Comparison of ENCODE assay signal across 14 cellular contexts in the genomic region with DNA sequence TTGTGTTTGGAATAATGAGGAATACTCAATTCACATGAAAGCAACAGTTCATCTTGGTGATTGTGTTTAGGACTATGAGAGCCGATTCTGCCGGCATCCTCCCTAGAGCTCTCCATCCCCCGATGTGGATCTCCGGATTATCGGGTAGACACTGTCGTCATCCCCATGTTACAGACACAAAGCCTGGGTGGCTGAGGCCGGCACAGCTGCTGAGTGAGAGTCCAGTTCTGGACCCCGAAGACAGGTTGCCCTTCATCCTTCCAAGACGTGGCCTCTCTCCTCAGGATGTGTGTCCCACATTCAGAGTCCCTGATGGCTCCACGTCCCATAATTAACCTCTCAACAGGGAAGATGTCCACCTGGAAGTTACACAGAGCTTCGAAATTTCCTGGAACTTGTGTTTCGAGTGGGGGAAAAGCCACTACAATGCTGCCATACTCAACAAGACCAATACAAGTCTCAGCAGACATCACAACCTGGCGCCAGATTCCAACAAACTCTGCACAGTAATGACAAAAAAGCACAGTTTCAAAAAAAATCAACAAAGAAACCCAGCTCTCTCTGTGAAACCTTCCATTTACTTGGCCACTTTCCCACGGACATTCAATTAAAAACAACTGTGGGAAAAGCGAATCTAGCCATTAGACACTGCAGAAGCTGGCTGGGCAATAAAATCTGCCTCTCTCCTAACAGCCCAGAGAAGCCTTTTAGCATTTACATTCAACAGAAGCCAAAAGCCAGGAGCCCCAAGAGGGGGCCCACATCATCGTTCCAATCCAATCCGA.
DNase-seq lines count a peak whose midpoint lies in the region; ATAC-seq and TF ChIP-seq lines count a peak whose summit lies in the region.
"Had no signal": no experiment of that assay in that cellular context is flagged by ENCODE, and none has a peak within 500 bp of the region (broad histone marks: within the 10 kb centered on the region; RNA-seq: fewer than 3 reads in every experiment).

No MANE protein-coding gene starts in this region.

- CTCF ChIA-PET in MCF 10A (lab: Yijun Ruan, JAX) (interaction anchor here (0.6 kb wide), 4 partner anchors 145 to 613 kb away, joined by 3 to 4 read pairs (median 3); no protein-coding TSS in a partner anchor), mammary epithelial cell (lab: Charles Lee; ENCODE audit: low non-redundant PET) (no interaction called here)

- H3K9me3 Mint-ChIP-seq in MCF 10A (ENCODE audit: unreplicated experiment) (no peaks in the 10 kb centered on the region), chondrocyte (ENCODE audit: low read depth) (no peaks in the 10 kb centered on the region), mesothelial cell of epicardium (no peaks in the 10 kb centered on the region), natural killer cell (no peaks in the 10 kb centered on the region)

- H3K79me2 ChIP-seq in mammary epithelial cell (ENCODE audit: insufficient read depth, low read length), result peaks cover 33% of the 10 kb centered on the region

- H3K9me3 ChIP-seq in mammary epithelial cell (replicated peaks; ENCODE audit: insufficient read depth, low read length), result no peaks in the 10 kb centered on the region
- no peaks in the 10 kb centered on the region for H3K9me3 ChIP-seq in transverse colon
- H3K9me3 ChIP-seq: tibial artery had no signal

- no peak overlapping the region for H3K9ac ChIP-seq in mammary epithelial cell (ENCODE audit: insufficient read depth, low read length)

- in situ Hi-C loops in mammary epithelial cell (cut with MboI; ENCODE audit: low sequenced_read_pairs in 2 of 2) (no loop called here), transverse colon (cut with MboI; ENCODE audit: low pct_ligation_motif_present in 1 of 4, low pct_unique_long_range_greater_than_20kb in 1 of 4, low sequenced_read_pairs in 3 of 4) (loop anchor here in 1 of 4 donors (25.0 kb wide), 1 partner anchor 616 kb away; no protein-coding TSS in a partner anchor)

- H3K4me1 ChIP-seq in mammary epithelial cell (ENCODE audit: insufficient read depth, low read length), result peaks cover 37% of the 10 kb centered on the region
- H3K4me1 ChIP-seq in transverse colon, result peaks cover 50 to 86% (median 57%) of the 10 kb centered on the region in 4 donors

- H3K27ac ChIP-seq in mammary epithelial cell (ENCODE audit: insufficient read depth, low read depth, low read length) (no peak overlapping the region), transverse colon (peak overlapping the region in 3 of 4 donors; percentile 2 to 35 (median 21))
- H3K27ac ChIP-seq: tibial artery had no signal

- TF ChIP-seq EP300 in transverse colon (IDR thresholded peaks at IDR 0.05; ENCODE audit: low read depth), result no peak

- BruUV-seq in MCF 10A (replicated peaks; lab: Mats Ljungman, UMichigan) (no TSS peak), mammary epithelial cell (replicated peaks; lab: Mats Ljungman, UMichigan) (no TSS peak)

- intact Hi-C loops in MCF 10A (cut with micrococcal nuclease), result no loop called here
- intact Hi-C loops in mammary epithelial cell (cut with micrococcal nuclease), result no loop called here
- intact Hi-C loops in transverse colon (cut with DNase I; ENCODE audit: low total_unique reads), result no loop called here
- intact Hi-C loops in natural killer cell (cut with micrococcal nuclease), result no loop called here

- H4K20me1 ChIP-seq in mammary epithelial cell (ENCODE audit: insufficient read depth, low read length), result no peaks in the 10 kb centered on the region

- DNase-seq in MCF 10A (ENCODE audit: unreplicated experiment) (no peak), mammary epithelial cell (no peak), chondrocyte (ENCODE audit: low spot score) (no peak), mesothelial cell of epicardium (ENCODE audit: low spot score in 2 of 2, unreplicated experiment in 2 of 2) (no peak), transverse colon (no peak), HCEC 1CT (no peak), natural killer cell (no peak)
- DNase-seq: activated naive CD8-positive, alpha-beta T cell treated with anti-CD3 and anti-CD28 coated beads for 36 hours; cerebellar nuclear complex; erythroblast; mesendoderm; occipital lobe had no signal

- H3K27ac Mint-ChIP-seq in MCF 10A (ENCODE audit: low read depth, unreplicated experiment), result peak overlapping the region; percentile 49
- peak overlapping the region; percentile 5 for H3K27ac Mint-ChIP-seq in chondrocyte (ENCODE audit: unreplicated experiment)
- peak overlapping the region; percentile 77 for H3K27ac Mint-ChIP-seq in mesothelial cell of epicardium
- H3K27ac Mint-ChIP-seq in natural killer cell, result peak overlapping the region in 1 of 2 donors; percentile 93
- H3K27ac Mint-ChIP-seq: activated naive CD8-positive, alpha-beta T cell treated with anti-CD3 and anti-CD28 coated beads for 36 hours had no signal

- POLR2A ChIA-PET in MCF 10A (lab: Yijun Ruan, JAX), result interaction anchor here (0.6 kb wide), 1 partner anchor 457 kb away, joined by 3 read pairs; no protein-coding TSS in a partner anchor

- ATAC-seq in HG03095 (IDR thresholded peaks at IDR 0.05; ENCODE audit: unreplicated experiment) (no peak), natural killer cell (no peak)

- H3K4me2 ChIP-seq in mammary epithelial cell (ENCODE audit: insufficient read depth, low read depth, low read length), result no peak overlapping the region

- H3K4me3 Mint-ChIP-seq in MCF 10A (ENCODE audit: unreplicated experiment) (no peak overlapping the region), chondrocyte (ENCODE audit: unreplicated experiment) (no peak overlapping the region), mesothelial cell of epicardium (no peak overlapping the region), natural killer cell (no peak overlapping the region)
- H3K4me3 Mint-ChIP-seq: activated naive CD8-positive, alpha-beta T cell treated with anti-CD3 and anti-CD28 coated beads for 36 hours had no signal

- H3K4me3 ChIP-seq in mammary epithelial cell (replicated peaks in 1 of 3; ENCODE audit: insufficient read depth in 1 of 3, low read depth in 2 of 3, low read length in 3 of 3), result no peak overlapping the region
- no peak overlapping the region for H3K4me3 ChIP-seq in transverse colon
- H3K4me3 ChIP-seq: tibial artery had no signal

- peaks cover 58% of the 10 kb centered on the region for H3K4me1 Mint-ChIP-seq in MCF 10A (ENCODE audit: insufficient read depth, unreplicated experiment)
- peaks cover 69% of the 10 kb centered on the region for H3K4me1 Mint-ChIP-seq in chondrocyte (ENCODE audit: low read depth)
- peaks cover 48% of the 10 kb centered on the region for H3K4me1 Mint-ChIP-seq in mesothelial cell of epicardium
- H3K4me1 Mint-ChIP-seq in natural killer cell, result peaks cover 82 to 89% of the 10 kb centered on the region in 2 donors

- peaks cover 6% of the 10 kb centered on the region for H3K36me3 Mint-ChIP-seq in MCF 10A (ENCODE audit: insufficient read depth, unreplicated experiment)
- no peaks in the 10 kb centered on the region for H3K36me3 Mint-ChIP-seq in chondrocyte (ENCODE audit: low read depth)
- no peaks in the 10 kb centered on the region for H3K36me3 Mint-ChIP-seq in mesothelial cell of epicardium
- no peaks in the 10 kb centered on the region for H3K36me3 Mint-ChIP-seq in natural killer cell

- no peak for TF ChIP-seq CTCF in MCF 10A (IDR thresholded peaks at IDR 0.05; ENCODE audit: unreplicated experiment)
- no peak for TF ChIP-seq CTCF in mammary epithelial cell (conservative IDR thresholded peaks at IDR 0.05 in 1 of 2, IDR thresholded peaks at IDR 0.05 in 1 of 2; ENCODE audit: extremely low read depth in 1 of 2, insufficient read depth in 1 of 2, low read depth in 1 of 2, low read length in 2 of 2)
- TF ChIP-seq CTCF in chondrocyte (IDR thresholded peaks at IDR 0.05), result no peak
- TF ChIP-seq CTCF in mesothelial cell of epicardium (IDR thresholded peaks at IDR 0.05; ENCODE audit: unreplicated experiment), result no peak
- no peak for TF ChIP-seq CTCF in transverse colon (IDR thresholded peaks at IDR 0.05)
- no peak for TF ChIP-seq CTCF in natural killer cell (IDR thresholded peaks at IDR 0.05)

- no peak overlapping the region for H2AFZ ChIP-seq in mammary epithelial cell (ENCODE audit: low read depth, low read length)

- no peak for TF ChIP-seq POLR2A in transverse colon (IDR thresholded peaks at IDR 0.05)

- H3K27me3 Mint-ChIP-seq in MCF 10A (ENCODE audit: insufficient read depth, unreplicated experiment) (no peaks in the 10 kb centered on the region), chondrocyte (ENCODE audit: low read depth) (no peaks in the 10 kb centered on the region), mesothelial cell of epicardium (ENCODE audit: low read depth) (no peaks in the 10 kb centered on the region), natural killer cell (ENCODE audit: low read depth in 2 of 2) (no peaks in the 10 kb centered on the region)

- 69% methylated on average over 12 of the region's 17 CpGs for WGBS in mammary epithelial cell (ENCODE audit: low coverage, missing lambda C conversion rate)
- WGBS in transverse colon (ENCODE audit: low coverage in 1 of 2), 2 donors, result 50 to 75% methylated on average over 2 to 17 of the region's 17 CpGs

- H3K27me3 ChIP-seq in mammary epithelial cell (ENCODE audit: insufficient read depth, low read length), result no peaks in the 10 kb centered on the region
- H3K27me3 ChIP-seq in transverse colon, result no peaks in the 10 kb centered on the region
- H3K27me3 ChIP-seq: tibial artery had no signal

- no peaks in the 10 kb centered on the region for H3K36me3 ChIP-seq in mammary epithelial cell (ENCODE audit: insufficient read depth, low read length)
- H3K36me3 ChIP-seq in transverse colon, result no peaks in the 10 kb centered on the region
- H3K36me3 ChIP-seq: tibial artery had no signal

- dilution Hi-C loops in mammary epithelial cell (cut with HindIII; ENCODE audit: low sequenced_read_pairs), result no loop called here
